In genomic region chr17:4947010-4947410, GRCh38 we compare ENCODE assay signal across 8 cellular contexts. TPM values are rescaled to one million over a fixed set of nuclear protein-coding genes. Genes with fewer than 3 reads are reported as not detected.
DNase-seq lines count a peak whose midpoint lies in the region; ATAC-seq, FAIRE-seq and TF ChIP-seq lines count a peak whose summit lies in the region.

No MANE protein-coding gene starts in this region.

- H3K36me3 Mint-ChIP-seq in astrocyte (ENCODE audit: low read depth, unreplicated experiment) (peaks cover 22% of the 10 kb centered on the region), memory B cell (peaks cover 23% of the 10 kb centered on the region)

- H3K9ac ChIP-seq in astrocyte (ENCODE audit: low read length), result peak overlapping the region; percentile 93

- ATAC-seq in memory B cell (ENCODE audit: low read depth) (no peak), GM19035 (IDR thresholded peaks at IDR 0.05; ENCODE audit: unreplicated experiment) (no peak)

- peaks cover 63% of the 10 kb centered on the region for H3K79me2 ChIP-seq in astrocyte (ENCODE audit: insufficient read depth, low read length)

- H3K4me1 Mint-ChIP-seq in astrocyte (ENCODE audit: low read depth, unreplicated experiment), result peaks cover 35% of the 10 kb centered on the region
- peaks cover 56% of the 10 kb centered on the region for H3K4me1 Mint-ChIP-seq in memory B cell

- H3K27ac Mint-ChIP-seq in astrocyte (ENCODE audit: unreplicated experiment) (peak overlapping the region; percentile 98), memory B cell (peak overlapping the region; percentile 97)

- peak overlapping the region; percentile 92 for H3K4me3 ChIP-seq in BJ (ENCODE audit: low read depth, low read length)
- H3K4me3 ChIP-seq in Jurkat, Clone E6-1 (ENCODE audit: low read length), result peak overlapping the region; percentile 92
- peak overlapping the region; percentile 82 for H3K4me3 ChIP-seq in astrocyte (ENCODE audit: insufficient read depth, low read depth, low read length)

- H4K20me1 ChIP-seq in astrocyte (ENCODE audit: insufficient read depth, low read length), result peaks cover 59% of the 10 kb centered on the region

- H3K36me3 ChIP-seq in BJ (ENCODE audit: control insufficient read depth, insufficient read depth, low read length), result peaks cover 19% of the 10 kb centered on the region
- H3K36me3 ChIP-seq in astrocyte (ENCODE audit: insufficient read depth, low read length), result peaks cover 34% of the 10 kb centered on the region

- FAIRE-seq in astrocyte (lab: Jason Lieb, UNC), result no peak

- H2AFZ ChIP-seq in astrocyte (ENCODE audit: low read depth, low read length), result no peak overlapping the region

- peak overlapping the region; percentile 27 for H3K27ac ChIP-seq in astrocyte (ENCODE audit: low read depth, low read length)

- H3K27me3 ChIP-seq in BJ (ENCODE audit: control insufficient read depth, insufficient read depth, low read length), result no peaks in the 10 kb centered on the region
- H3K27me3 ChIP-seq in astrocyte (ENCODE audit: insufficient read depth, low read length), result no peaks in the 10 kb centered on the region

- H3K27me3 Mint-ChIP-seq in astrocyte (ENCODE audit: low read depth, unreplicated experiment) (no peaks in the 10 kb centered on the region), memory B cell (no peaks in the 10 kb centered on the region)

- peak overlapping the region; percentile 99 for H3K4me2 ChIP-seq in astrocyte (ENCODE audit: low read length)

- H3K4me3 Mint-ChIP-seq in astrocyte (ENCODE audit: unreplicated experiment) (peak overlapping the region; percentile 98), memory B cell (peak overlapping the region; percentile 99)

- H3K9me3 ChIP-seq in astrocyte (ENCODE audit: insufficient read depth, low read depth, low read length), result no peaks in the 10 kb centered on the region

- H3K9me3 Mint-ChIP-seq in astrocyte (ENCODE audit: unreplicated experiment), result no peaks in the 10 kb centered on the region
- H3K9me3 Mint-ChIP-seq in memory B cell, result no peaks in the 10 kb centered on the region

- peaks cover 32% of the 10 kb centered on the region for H3K4me1 ChIP-seq in astrocyte (ENCODE audit: insufficient read depth, low read length)

- POLR2A ChIA-PET in BJ (lab: Charles Lee), result interaction anchor here (2.5 kb wide), 1 partner anchor 20 kb away, joined by 17 read pairs; the partner anchor contains the start of gene SPAG7

- no peak for TF ChIP-seq CTCF in BJ (IDR thresholded peaks at IDR 0.05; ENCODE audit: insufficient read depth, low read depth, low read length)
- TF ChIP-seq CTCF in astrocyte (IDR thresholded peaks at IDR 0.05; ENCODE audit: insufficient read depth, low read depth, low read length), result no peak

- DNase-seq in BJ (ENCODE audit: low read depth), result no peak
- no peak for DNase-seq in Jurkat, Clone E6-1 (ENCODE audit: low read depth, low spot score)
- no peak for DNase-seq in astrocyte (ENCODE audit: low read depth)
- no peak for DNase-seq in memory B cell (ENCODE audit: low spot score in 2 of 2)
- no peak for DNase-seq in NCI-H1436 (lab: John Stamatoyannopoulos, UW)
- DNase-seq in hepatic stellate cell (ENCODE audit: low spot score), result no peak
- no peak for DNase-seq in NCI-H69 (lab: John Stamatoyannopoulos, UW)

- CTCF ChIA-PET in BJ (lab: Yijun Ruan, JAX), result interaction anchor here (1.3 to 1.5 kb wide), 2 partner anchors 38 to 41 kb away, joined by 4 to 5 read pairs; no protein-coding TSS in a partner anchor

RNA-seq across cellular contexts. Expression of gene PFN1, which starts 1.3 kb away (rescaled TPM):
- 1,656 and 1,791 TPM in 2 replicates for polyA plus RNA-seq in BJ (2011; rRNA removed)
- 781 and 1,093 TPM in 2 replicates for polyA minus RNA-seq in BJ (2011; rRNA and poly(A)+ RNA removed)
- polyA plus RNA-seq in Jurkat, Clone E6-1 (2012; ENCODE audit: insufficient read depth, insufficient read length), result 1,752 TPM
- total RNA-seq in astrocyte, result 1,246 and 1,346 TPM in 2 replicates

RNA-seq across cellular contexts. Expression of gene ENO3, which starts 3.9 kb away (rescaled TPM):
- polyA plus RNA-seq in BJ (2011; rRNA removed), result 3.8 and 5.9 TPM in 2 replicates
- polyA minus RNA-seq in BJ (2011; rRNA and poly(A)+ RNA removed), result 1.0 and 1.5 TPM in 2 replicates
- polyA plus RNA-seq in Jurkat, Clone E6-1 (2012; ENCODE audit: insufficient read depth, insufficient read length), result 63.2 TPM
- total RNA-seq in astrocyte, result 12.7 and 20.4 TPM in 2 replicates

RNA-seq across cellular contexts. Expression of gene RNF167, which starts 6.9 kb away (rescaled TPM):
- 69.9 and 73.5 TPM in 2 replicates for polyA plus RNA-seq in BJ (2011; rRNA removed)
- polyA minus RNA-seq in BJ (2011; rRNA and poly(A)+ RNA removed), result 44.6 and 69.0 TPM in 2 replicates
- polyA plus RNA-seq in Jurkat, Clone E6-1 (2012; ENCODE audit: insufficient read depth, insufficient read length), result 190 TPM
- 88.0 and 89.7 TPM in 2 replicates for total RNA-seq in astrocyte

RNA-seq across cellular contexts. Expression of gene SLC25A11, which starts 7.2 kb away (rescaled TPM):
- 38.5 and 70.7 TPM in 2 replicates for polyA plus RNA-seq in BJ (2011; rRNA removed)
- 41.0 and 48.4 TPM in 2 replicates for polyA minus RNA-seq in BJ (2011; rRNA and poly(A)+ RNA removed)
- 115 TPM for polyA plus RNA-seq in Jurkat, Clone E6-1 (2012; ENCODE audit: insufficient read depth, insufficient read length)
- total RNA-seq in astrocyte, result 36.8 and 43.0 TPM in 2 replicates

RNA-seq across cellular contexts. Expression of gene GP1BA, which starts 14.9 kb away (rescaled TPM):
- not detected in 2 replicates for polyA plus RNA-seq in BJ (2011; rRNA removed)
- polyA minus RNA-seq in BJ (2011; rRNA and poly(A)+ RNA removed), result not detected in 2 replicates
- 0.49 TPM for polyA plus RNA-seq in Jurkat, Clone E6-1 (2012; ENCODE audit: insufficient read depth, insufficient read length)
- total RNA-seq in astrocyte, result 0.09 TPM in 1 of 2 replicates, not detected in the other
